ENCODE assay signal across 8 cellular contexts in the genomic region with DNA sequence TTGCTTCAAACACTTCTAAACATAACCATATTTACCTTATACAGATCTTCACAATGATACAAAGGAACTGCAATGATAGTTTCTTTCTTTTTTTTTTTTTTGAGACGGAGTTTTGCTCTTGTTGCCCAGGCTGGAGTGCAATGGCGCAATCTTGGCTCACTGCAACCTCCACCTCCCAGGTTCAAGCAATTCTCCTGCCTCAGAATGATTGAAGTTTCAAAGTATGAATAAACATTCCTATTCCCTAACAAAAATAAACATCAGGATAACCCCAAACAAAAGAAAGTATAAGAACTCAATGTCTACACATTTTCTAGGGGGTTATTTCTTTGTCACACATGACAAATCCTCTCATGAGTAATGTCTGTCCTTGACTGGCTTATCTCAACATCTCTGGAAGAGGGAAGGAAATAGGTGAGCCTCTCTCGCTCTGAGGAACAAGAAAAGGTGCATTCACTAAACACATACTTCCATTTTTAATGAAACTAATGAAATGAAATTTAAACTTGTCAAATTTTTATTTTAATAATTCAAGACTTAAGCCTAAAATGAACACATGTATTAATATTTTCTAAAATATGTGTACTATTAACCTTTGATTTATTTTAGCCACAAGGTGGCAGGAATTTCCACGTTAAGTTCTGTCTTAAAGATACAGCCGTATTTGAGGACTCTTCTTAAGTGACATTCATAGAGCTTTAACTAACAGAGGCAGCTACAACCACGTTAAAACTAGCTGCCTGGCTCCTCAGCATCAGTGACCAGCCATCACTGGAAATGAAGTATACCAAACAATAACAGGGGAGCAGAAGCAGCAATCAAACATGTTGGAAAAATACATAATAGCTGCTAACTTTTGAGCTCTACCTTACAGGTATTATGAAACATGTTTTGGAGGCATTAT. TPM values are rescaled to one million over a fixed set of nuclear protein-coding genes. Genes with fewer than 3 reads are reported as not detected.
A peak's percentile ranks its signal among the peaks of the same experiment; 100 is the strongest.
DNase-seq lines count a peak whose midpoint lies in the region; ATAC-seq, FAIRE-seq and TF ChIP-seq lines count a peak whose summit lies in the region.

No MANE protein-coding gene starts in this region.

- H3K4me3 ChIP-seq in BE2C (ENCODE audit: low read depth, low read length) = no peak overlapping the region
- H3K4me3 ChIP-seq in astrocyte (ENCODE audit: insufficient read depth, low read depth, low read length) = no peak overlapping the region

- no peaks in the 10 kb centered on the region for H3K9me3 Mint-ChIP-seq in astrocyte (ENCODE audit: unreplicated experiment)

- H4K20me1 ChIP-seq in astrocyte (ENCODE audit: insufficient read depth, low read length) = no peaks in the 10 kb centered on the region

- no peak overlapping the region for H3K4me3 Mint-ChIP-seq in astrocyte (ENCODE audit: unreplicated experiment)

- peaks cover 11% of the 10 kb centered on the region for H3K36me3 ChIP-seq in BE2C
- peaks cover 9% of the 10 kb centered on the region for H3K36me3 ChIP-seq in astrocyte (ENCODE audit: insufficient read depth, low read length)

- H3K4me1 ChIP-seq in BE2C (peaks cover 11% of the 10 kb centered on the region), astrocyte (ENCODE audit: insufficient read depth, low read length) (peaks cover 28% of the 10 kb centered on the region)

- H3K79me2 ChIP-seq in astrocyte (ENCODE audit: insufficient read depth, low read length) = peaks cover 40% of the 10 kb centered on the region

- TF ChIP-seq CTCF in BE2C (IDR thresholded peaks at IDR 0.05; ENCODE audit: low read depth, low read length) (peak; percentile 26), GM12872 (IDR thresholded peaks at IDR 0.05; ENCODE audit: insufficient read depth, low read depth, low read length) (0 out of 3 replicates have a peak, but pooled peaks have one; percentile 22), LNCAP (IDR thresholded peaks at IDR 0.05) (peak; percentile 59), astrocyte (IDR thresholded peaks at IDR 0.05; ENCODE audit: insufficient read depth, low read depth, low read length) (peak; percentile 28)

- FAIRE-seq in astrocyte (lab: Jason Lieb, UNC) = no peak

- H3K9me3 ChIP-seq in BE2C (no peaks in the 10 kb centered on the region), astrocyte (ENCODE audit: insufficient read depth, low read depth, low read length) (no peaks in the 10 kb centered on the region)

- peaks cover 4% of the 10 kb centered on the region for H3K36me3 Mint-ChIP-seq in astrocyte (ENCODE audit: low read depth, unreplicated experiment)

- peak overlapping the region; percentile 58 for H3K27ac ChIP-seq in astrocyte (ENCODE audit: low read depth, low read length)

- ATAC-seq in HG02938 (IDR thresholded peaks at IDR 0.05; ENCODE audit: unreplicated experiment) = no peak

- no peaks in the 10 kb centered on the region for H3K27me3 Mint-ChIP-seq in astrocyte (ENCODE audit: low read depth, unreplicated experiment)

- peak overlapping the region; percentile 30 for H3K9ac ChIP-seq in astrocyte (ENCODE audit: low read length)

- no peaks in the 10 kb centered on the region for H3K27me3 ChIP-seq in BE2C
- H3K27me3 ChIP-seq in astrocyte (ENCODE audit: insufficient read depth, low read length) = no peaks in the 10 kb centered on the region

- no peak for DNase-seq in BE2C
- peak; percentile 57 for DNase-seq in astrocyte (ENCODE audit: low read depth)
- DNase-seq in myocyte (ENCODE audit: low read depth) = peak; percentile 61
- DNase-seq in stimulated activated CD4-positive, alpha-beta T cell treated with anti-CD3 and anti-CD28 coated beads, Interleukin-4, amount 100 ng/mL, for 1 hour = no peak
- DNase-seq in HK-2 (ENCODE audit: unreplicated experiment) = no peak

- H3K27ac Mint-ChIP-seq in astrocyte (ENCODE audit: unreplicated experiment) = peak overlapping the region; percentile 19

- H3K4me1 Mint-ChIP-seq in astrocyte (ENCODE audit: low read depth, unreplicated experiment) = peaks cover 38% of the 10 kb centered on the region

- H2AFZ ChIP-seq in astrocyte (ENCODE audit: low read depth, low read length) = no peak overlapping the region

- peak overlapping the region; percentile 68 for H3K4me2 ChIP-seq in astrocyte (ENCODE audit: low read length)

RNA-seq across cellular contexts. Expression of gene MALSU1, which starts 58.3 kb away (rescaled TPM):
- 93.8 TPM for polyA plus RNA-seq in BE2C (2012; ENCODE audit: insufficient read depth, insufficient read length, low read depth)
- total RNA-seq in astrocyte (55.9 and 62.3 TPM in 2 replicates), myocyte (71.8 and 94.6 TPM in 2 replicates)
- polyA plus RNA-seq in myocyte (2012) = 96.0 TPM

Comparison
In these comparisons a context has a peak if more than half of its experiments do, and no peak if none do; other contexts are left out.
1. DNase-seq: peak in astrocyte (single experiment) and myocyte (single experiment); none in BE2C (single experiment), stimulated activated CD4-positive, alpha-beta T cell treated with anti-CD3 and anti-CD28 coated beads, Interleukin-4, amount 100 ng/mL, for 1 hour (single experiment) and HK-2 (single experiment).
2. Peak in every context shown above with its lines, with median percentiles within 50 percentile points of each other: CTCF ChIP-seq.